Comparison of ENCODE assay signal across 21 cellular contexts in the genomic region with DNA sequence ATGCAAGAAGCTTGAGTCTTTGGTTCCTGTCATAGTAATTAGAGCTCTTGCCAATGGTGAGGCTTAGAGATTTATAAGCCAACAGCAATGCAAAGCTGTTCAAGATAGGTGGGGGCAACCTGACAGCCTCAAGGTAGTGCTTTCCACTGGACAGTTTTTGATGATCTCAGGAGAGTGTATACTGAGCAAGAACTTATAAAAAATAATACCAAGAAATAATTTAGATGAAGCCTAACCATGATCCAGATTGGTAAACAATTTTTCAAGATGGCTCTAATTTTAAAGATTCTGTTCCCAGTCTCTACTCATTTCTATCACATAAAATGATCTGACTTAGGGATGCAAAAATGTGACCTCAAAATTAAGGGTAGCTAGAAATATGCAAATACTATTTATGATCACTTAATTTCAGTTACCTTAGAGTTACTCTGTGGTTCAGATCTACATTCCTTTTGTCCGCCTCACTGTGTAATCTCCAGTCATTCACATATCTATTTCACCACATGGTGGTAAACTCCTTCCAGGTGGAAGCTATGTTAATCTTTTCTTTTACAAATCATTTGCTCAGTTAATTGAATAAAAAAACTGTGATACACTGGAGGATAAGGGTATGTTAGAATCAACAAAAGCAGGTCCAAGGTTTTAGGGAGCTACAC.
DNase-seq lines count a peak whose midpoint lies in the region; ATAC-seq, FAIRE-seq and TF ChIP-seq lines count a peak whose summit lies in the region.
"Had no signal": no experiment of that assay in that cellular context is flagged by ENCODE, and none has a peak within 500 bp of the region (broad histone marks: within the 10 kb centered on the region; RNA-seq: fewer than 3 reads in every experiment).

No MANE protein-coding gene starts in this region.

- no peak for TF ChIP-seq POLR2A in H54 (IDR thresholded peaks at IDR 0.05; ENCODE audit: low read depth, low read length)

- DNase-seq in H54 (ENCODE audit: insufficient read length, low spot score) (no peak), NCI-H446 treated with DMSO at 0.1 percent for 48 hours (lab: John Stamatoyannopoulos, UW) (peak; percentile 32), astrocyte of the spinal cord (ENCODE audit: low read depth, low spot score) (peak; percentile 43), kidney glomerular epithelial cell (lab: John Stamatoyannopoulos, UW) (peak; percentile 51), HT-29 (ENCODE audit: low spot score) (no peak), T-helper 1 cell (no peak)
- DNase-seq: activated CD4-positive, alpha-beta T cell treated with anti-CD3 and anti-CD28 coated beads, Interleukin-2, amount 10 ng/mL, durations not matched to agents 7 days and 5 days; aorta; HCEC 1CT; hippocampal formation; IMR-90; lower lobe of right lung; mucosa of descending colon; NCI-H510A; nephron progenitor cell; stimulated activated naive CD8-positive, alpha-beta T cell treated with anti-CD3 and anti-CD28 coated beads, Interleukin-15, amount 100 ng/mL, for 72 hours; tibial artery had no signal

- TF ChIP-seq CTCF in astrocyte of the spinal cord (IDR thresholded peaks at IDR 0.05; ENCODE audit: low read depth, low read length): no peak

- peak; percentile 65 for FAIRE-seq in H54 (lab: Jason Lieb, UNC)
- FAIRE-seq: GM12892 had no signal

- in situ Hi-C loops in astrocyte of the spinal cord (cut with HindIII; ENCODE audit: low sequenced_read_pairs): no loop called here

- ATAC-seq in GM18511 (IDR thresholded peaks at IDR 0.05; ENCODE audit: unreplicated experiment) (no peak), HG03135 (IDR thresholded peaks at IDR 0.05; ENCODE audit: unreplicated experiment) (no peak)
- ATAC-seq: lower lobe of right lung; mucosa of descending colon; stimulated activated naive CD8-positive, alpha-beta T cell treated with anti-CD3 and anti-CD28 coated beads, Interleukin-15, amount 100 ng/mL, for 72 hours had no signal

- H3K4me3 ChIP-seq in astrocyte of the spinal cord (ENCODE audit: low read depth, low read length): no peak overlapping the region
- H3K4me3 ChIP-seq: lower lobe of right lung, mucosa of descending colon, SK-N-MC, tibial artery had no signal

Comparison
In these comparisons a context has a peak if more than half of its experiments do, and no peak if none do; other contexts are left out.
1. DNase-seq: peak in NCI-H446 treated with DMSO at 0.1 percent for 48 hours (single experiment), astrocyte of the spinal cord (single experiment) and kidney glomerular epithelial cell (single experiment); none in H54 (single experiment), HT-29 (single experiment) and T-helper 1 cell (0 of 5).